Comparison of ENCODE assay signal across 8 cellular contexts in the genomic region with DNA sequence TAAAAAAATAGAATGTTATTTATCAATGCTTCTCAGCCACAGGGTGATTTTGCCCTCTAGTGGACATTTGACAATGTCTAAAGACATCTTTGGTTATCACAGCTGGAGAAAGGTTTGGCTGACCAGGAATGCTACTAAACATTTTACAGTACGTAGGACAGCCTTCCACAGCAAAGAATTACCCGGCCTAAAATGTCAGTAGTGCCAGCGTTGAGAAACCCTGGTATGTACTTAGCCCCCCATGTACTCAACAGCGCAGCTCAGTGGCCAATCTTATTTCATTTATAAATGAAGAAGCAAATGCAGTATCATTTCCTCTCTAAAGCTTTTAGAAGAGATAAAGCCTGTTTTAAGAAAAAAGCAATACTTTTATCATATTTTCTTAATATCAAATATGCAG. TPM values are rescaled to one million over a fixed set of nuclear protein-coding genes. Genes with fewer than 3 reads are reported as not detected.
DNase-seq lines count a peak whose midpoint lies in the region; ATAC-seq and TF ChIP-seq lines count a peak whose summit lies in the region.

No MANE protein-coding gene starts in this region.

- H3K9me3 Mint-ChIP-seq in CD4-positive, alpha-beta T cell = no peaks in the 10 kb centered on the region

- peaks cover 77% of the 10 kb centered on the region for H3K4me1 Mint-ChIP-seq in CD4-positive, alpha-beta T cell (ENCODE audit: low read depth)

- no peaks in the 10 kb centered on the region for H3K36me3 ChIP-seq in HEK293 (ENCODE audit: control insufficient read depth in 2 of 2, insufficient read depth in 1 of 2, low read length in 2 of 2)
- H3K36me3 ChIP-seq in RWPE2 (ENCODE audit: low read depth) = peaks cover 33% of the 10 kb centered on the region
- no peaks in the 10 kb centered on the region for H3K36me3 ChIP-seq in body of pancreas (replicated peaks in 1 of 2; ENCODE audit: insufficient read depth in 1 of 2, low read depth in 2 of 2)

- peaks cover 22% of the 10 kb centered on the region for H3K4me1 ChIP-seq in HEK293 (ENCODE audit: control insufficient read depth, insufficient read depth, low read length)
- peaks cover 46% of the 10 kb centered on the region for H3K4me1 ChIP-seq in RWPE2 (ENCODE audit: insufficient read depth, poor library complexity, severe bottlenecking)
- peaks cover 75% of the 10 kb centered on the region for H3K4me1 ChIP-seq in body of pancreas

- H3K27ac ChIP-seq in CD4-positive, alpha-beta T cell (ENCODE audit: low read depth, low read length) = no peak overlapping the region
- H3K27ac ChIP-seq in HEK293 (ENCODE audit: extremely low read depth, low read depth, low read length) (no peak overlapping the region), RWPE2 (ENCODE audit: poor library complexity, severe bottlenecking) (peak overlapping the region; percentile 7), body of pancreas (no peak overlapping the region)

- peak overlapping the region; percentile 73 for H3K27ac Mint-ChIP-seq in CD4-positive, alpha-beta T cell

- H3K4me3 ChIP-seq in HEK293 (ENCODE audit: low read depth, low read length) (no peak overlapping the region), RWPE2 (ENCODE audit: severe bottlenecking) (no peak overlapping the region), body of pancreas (no peak overlapping the region)

- no peaks in the 10 kb centered on the region for H3K27me3 ChIP-seq in CD4-positive, alpha-beta T cell (ENCODE audit: control insufficient read depth, insufficient read depth, low read length)
- H3K27me3 ChIP-seq in RWPE2 (ENCODE audit: insufficient read depth, poor library complexity, severe bottlenecking) (no peaks in the 10 kb centered on the region), body of pancreas (no peaks in the 10 kb centered on the region)

- H3K9me3 ChIP-seq in CD4-positive, alpha-beta T cell (ENCODE audit: control insufficient read depth, low read length) = no peaks in the 10 kb centered on the region
- H3K9me3 ChIP-seq in HEK293 (ENCODE audit: control insufficient read depth, insufficient read depth, low read depth, low read length) (no peaks in the 10 kb centered on the region), RWPE2 (ENCODE audit: severe bottlenecking) (no peaks in the 10 kb centered on the region), body of pancreas (no peaks in the 10 kb centered on the region)

- CTCF ChIA-PET in CD4-positive, alpha-beta T cell (lab: Charles Lee) = interaction anchor here (0.7 to 2.0 kb wide), 24 partner anchors 8 to 184 kb away, joined by 3 to 14 read pairs (median 3); a partner anchor contains a TSS
- CTCF ChIA-PET in HEK293 (lab: Yijun Ruan, JAX) = interaction anchor here (0.5 to 5.4 kb wide), 33 partner anchors 8 to 944 kb away, joined by 3 to 49 read pairs (median 4); no protein-coding TSS in a partner anchor

- peak overlapping the region; percentile 72 for H3K4me3 Mint-ChIP-seq in CD4-positive, alpha-beta T cell

- TF ChIP-seq CTCF in CD4-positive, alpha-beta T cell (IDR thresholded peaks at IDR 0.05) = peak; percentile 90
- TF ChIP-seq CTCF in HEK293 (tag by site-specific recombination; IDR thresholded peaks at IDR 0.05) (peak; percentile 45; the same call in 1 of the 2 replicates), RWPE2 (IDR thresholded peaks at IDR 0.05; ENCODE audit: poor library complexity, severe bottlenecking) (peak; percentile 99), body of pancreas (IDR thresholded peaks at IDR 0.05) (peak; percentile 39 to 77 (median 58))

- H3K27me3 Mint-ChIP-seq in CD4-positive, alpha-beta T cell = no peaks in the 10 kb centered on the region

- peaks cover 6% of the 10 kb centered on the region for H3K36me3 Mint-ChIP-seq in CD4-positive, alpha-beta T cell (ENCODE audit: low read depth)

- POLR2A ChIA-PET in CD4-positive, alpha-beta T cell (lab: Charles Lee) = interaction anchor here (0.9 to 2.6 kb wide), 7 partner anchors 9 to 56 kb away, joined by 3 to 26 read pairs (median 3); a partner anchor contains a TSS
- POLR2A ChIA-PET in HEK293 (lab: Yijun Ruan, JAX) = interaction anchor here (0.5 to 2.1 kb wide), 6 partner anchors 46 to 132 kb away, joined by 3 to 17 read pairs (median 4); a partner anchor contains a TSS

- TF ChIP-seq POLR2A in body of pancreas (IDR thresholded peaks at IDR 0.05) = no peak

- 10 to 19% methylated on average over 4 of the region's 4 CpGs for WGBS in body of pancreas, 2 donors

- intact Hi-C loops in CD4-positive, alpha-beta T cell (cut with DNase I, micrococcal nuclease) = loop anchor here in 1 of 2 experiments (10.0 kb wide), 1 partner anchor 796 kb away; a partner anchor contains a TSS
- intact Hi-C loops in body of pancreas (cut with DNase I) (no loop called here), left colon (cut with DNase I, micrococcal nuclease) (no loop called here)

- ATAC-seq in CD4-positive, alpha-beta T cell (ENCODE audit: poor library complexity) = peak; percentile 75
- ATAC-seq in RWPE2 (ENCODE audit: low read depth) (peak; percentile 68), body of pancreas (no peak), left colon (peak; percentile 28), GM18858 (IDR thresholded peaks at IDR 0.05; ENCODE audit: unreplicated experiment) (no peak), HG02981 (IDR thresholded peaks at IDR 0.05; ENCODE audit: unreplicated experiment) (no peak)

- DNase-seq in CD4-positive, alpha-beta T cell = peak; percentile 8 to 46 (median 24)
- DNase-seq in RWPE2 (ENCODE audit: low spot score) (no peak), body of pancreas (no peak), left colon (peak in 1 of 2 donors; percentile 37), stromal cell of bone marrow (ENCODE audit: low read depth) (peak; percentile 53)

TF ChIP-seq in HEK293, 187 proteins besides CTCF, POLR2A, EP300 and RAD21 (continues in another document):
- no peak for TF ChIP-seq ZNF701 (tag by site-specific recombination; IDR thresholded peaks at IDR 0.05)
- TF ChIP-seq ZNF335 (tag by site-specific recombination; conservative IDR thresholded peaks at IDR 0.05) = no peak
- TF ChIP-seq, protein P1, sequence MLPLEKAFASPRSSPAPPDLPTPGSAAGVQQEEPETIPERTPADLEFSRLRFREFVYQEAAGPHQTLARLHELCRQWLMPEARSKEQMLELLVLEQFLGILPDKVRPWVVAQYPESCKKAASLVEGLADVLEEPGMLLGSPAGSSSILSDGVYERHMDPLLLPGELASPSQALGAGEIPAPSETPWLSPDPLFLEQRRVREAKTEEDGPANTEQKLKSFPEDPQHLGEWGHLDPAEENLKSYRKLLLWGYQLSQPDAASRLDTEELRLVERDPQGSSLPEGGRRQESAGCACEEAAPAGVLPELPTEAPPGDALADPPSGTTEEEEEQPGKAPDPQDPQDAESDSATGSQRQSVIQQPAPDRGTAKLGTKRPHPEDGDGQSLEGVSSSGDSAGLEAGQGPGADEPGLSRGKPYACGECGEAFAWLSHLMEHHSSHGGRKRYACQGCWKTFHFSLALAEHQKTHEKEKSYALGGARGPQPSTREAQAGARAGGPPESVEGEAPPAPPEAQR (tag by site-specific recombination; IDR thresholded peaks at IDR 0.05) = no peak
- TF ChIP-seq FEZF1 (tag by site-specific recombination; IDR thresholded peaks at IDR 0.05) = no peak
- TF ChIP-seq, protein P2, sequence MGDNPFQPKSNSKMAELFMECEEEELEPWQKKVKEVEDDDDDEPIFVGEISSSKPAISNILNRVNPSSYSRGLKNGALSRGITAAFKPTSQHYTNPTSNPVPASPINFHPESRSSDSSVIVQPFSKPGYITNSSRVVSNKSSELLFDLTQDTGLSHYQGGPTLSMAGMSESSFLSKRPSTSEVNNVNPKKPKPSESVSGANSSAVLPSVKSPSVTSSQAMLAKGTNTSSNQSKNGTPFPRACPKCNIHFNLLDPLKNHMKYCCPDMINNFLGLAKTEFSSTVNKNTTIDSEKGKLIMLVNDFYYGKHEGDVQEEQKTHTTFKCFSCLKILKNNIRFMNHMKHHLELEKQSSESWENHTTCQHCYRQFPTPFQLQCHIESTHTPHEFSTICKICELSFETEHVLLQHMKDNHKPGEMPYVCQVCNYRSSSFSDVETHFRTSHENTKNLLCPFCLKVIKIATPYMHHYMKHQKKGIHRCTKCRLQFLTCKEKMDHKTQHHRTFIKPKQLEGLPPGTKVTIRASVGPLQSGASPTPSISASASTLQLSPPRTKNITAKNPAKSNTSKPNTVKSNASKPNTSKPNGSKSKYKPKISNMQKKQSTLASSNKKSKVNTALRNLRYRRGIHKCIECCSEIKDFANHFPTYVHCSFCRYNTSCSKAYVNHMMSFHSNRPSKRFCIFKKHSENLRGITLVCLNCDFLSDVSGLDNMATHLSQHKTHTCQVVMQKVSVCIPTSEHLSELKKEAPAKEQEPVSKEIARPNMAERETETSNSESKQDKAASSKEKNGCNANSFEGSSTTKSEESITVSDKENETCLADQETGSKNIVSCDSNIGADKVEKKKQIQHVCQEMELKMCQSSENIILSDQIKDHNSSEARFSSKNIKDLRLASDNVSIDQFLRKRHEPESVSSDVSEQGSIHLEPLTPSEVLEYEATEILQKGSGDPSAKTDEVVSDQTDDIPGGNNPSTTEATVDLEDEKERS (tag by site-specific recombination; IDR thresholded peaks at IDR 0.05) = no peak
- TF ChIP-seq REPIN1 (tag by site-specific recombination; IDR thresholded peaks at IDR 0.05; ENCODE audit: low read depth) = no peak
- TF ChIP-seq ZNF792 (tag by site-specific recombination; IDR thresholded peaks at IDR 0.05) = no peak
- TF ChIP-seq KLF10 (tag by site-specific recombination; IDR thresholded peaks at IDR 0.05) = peak; percentile 26; the same call in 1 of the 2 replicates
- TF ChIP-seq ZBTB21 (tag by site-specific recombination; IDR thresholded peaks at IDR 0.05) = no peak
- TF ChIP-seq, protein P3, sequence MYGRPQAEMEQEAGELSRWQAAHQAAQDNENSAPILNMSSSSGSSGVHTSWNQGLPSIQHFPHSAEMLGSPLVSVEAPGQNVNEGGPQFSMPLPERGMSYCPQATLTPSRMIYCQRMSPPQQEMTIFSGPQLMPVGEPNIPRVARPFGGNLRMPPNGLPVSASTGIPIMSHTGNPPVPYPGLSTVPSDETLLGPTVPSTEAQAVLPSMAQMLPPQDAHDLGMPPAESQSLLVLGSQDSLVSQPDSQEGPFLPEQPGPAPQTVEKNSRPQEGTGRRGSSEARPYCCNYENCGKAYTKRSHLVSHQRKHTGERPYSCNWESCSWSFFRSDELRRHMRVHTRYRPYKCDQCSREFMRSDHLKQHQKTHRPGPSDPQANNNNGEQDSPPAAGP (tag by site-specific recombination; IDR thresholded peaks at IDR 0.05) = no peak
- no peak for TF ChIP-seq ZNF175 (tag by site-specific recombination; IDR thresholded peaks at IDR 0.05)
- TF ChIP-seq ZNF510 (tag by site-specific recombination; IDR thresholded peaks at IDR 0.05; ENCODE audit: insufficient replicate concordance) = no peak
- TF ChIP-seq ZNF221 (tag by site-specific recombination; IDR thresholded peaks at IDR 0.05; ENCODE audit: borderline replicate concordance) = no peak
- TF ChIP-seq ZNF629 (tag by site-specific recombination; IDR thresholded peaks at IDR 0.05) = 0 out of 2 replicates have a peak, but pooled peaks have one; percentile 33

RNA-seq across cellular contexts. Expression of a gene that starts 5.8 kb away (rescaled TPM):
- total RNA-seq in CD4-positive, alpha-beta T cell = 100 to 1,000 TPM; 107 TPM
- 100 to 1,000 TPM in 1 of 2 donors, 10 to 100 TPM in 1; 87.2 to 147 TPM for total RNA-seq in body of pancreas
- 10 to 100 TPM; 55.6 to 68.4 TPM for total RNA-seq in left colon

RNA-seq across cellular contexts. Expression of a gene that starts 57.0 kb away (rescaled TPM):
- 100 to 1,000 TPM; 658 TPM for total RNA-seq in CD4-positive, alpha-beta T cell
- total RNA-seq in body of pancreas (100 to 1,000 TPM in 1 of 2 donors, 10 to 100 TPM in 1; 85.6 to 234 TPM), left colon (100 to 1,000 TPM; 222 to 295 TPM)

Comparison
In these comparisons a context has a peak if more than half of its experiments do, and no peak if none do; other contexts are left out.
1. ATAC-seq: peak in CD4-positive, alpha-beta T cell (single experiment), RWPE2 (single experiment) and left colon (single experiment); none in body of pancreas (single experiment), GM18858 (single experiment) and HG02981 (single experiment).
2. DNase-seq: peak in CD4-positive, alpha-beta T cell (10 of 10) and stromal cell of bone marrow (single experiment); none in RWPE2 (single experiment) and body of pancreas (0 of 4).
3. CTCF ChIP-seq: peak in every context shown above with its lines; median percentile 99 in RWPE2; 90 in CD4-positive, alpha-beta T cell; 58 in body of pancreas; 45 in HEK293.